1 cellular context compared by ENCODE assay signal in the genomic region with DNA sequence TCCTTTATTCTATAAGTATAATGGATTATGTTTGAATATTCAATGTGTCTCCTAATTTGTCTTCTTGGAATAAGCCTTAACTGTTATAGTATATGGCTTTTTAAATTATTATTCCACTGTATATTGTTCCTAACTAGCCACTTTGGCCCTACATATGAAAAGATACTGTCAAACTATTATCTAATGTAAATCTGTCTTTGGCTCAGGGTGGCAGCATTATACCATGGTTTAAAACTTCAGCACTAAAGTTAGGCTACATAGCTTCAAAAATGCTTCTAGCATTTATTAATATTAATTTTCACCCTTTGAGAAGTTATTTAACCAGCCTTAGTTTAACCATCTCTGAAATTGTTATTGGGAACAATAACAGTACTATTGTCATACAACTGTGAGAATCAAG.
TF ChIP-seq lines count a peak whose summit lies in the region.

No MANE protein-coding gene starts in this region.

TF ChIP-seq in H1, 55 proteins besides CTCF, POLR2A, EP300 and RAD21:
- no peak for TF ChIP-seq CHD2 (IDR thresholded peaks at IDR 0.05; ENCODE audit: low read length)
- no peak for TF ChIP-seq CHD1 (IDR thresholded peaks at IDR 0.05; ENCODE audit: low read depth, low read length)
- TF ChIP-seq POU5F1 (IDR thresholded peaks at IDR 0.05; ENCODE audit: low read depth, low read length): no peak
- TF ChIP-seq HDAC6 (IDR thresholded peaks at IDR 0.05; ENCODE audit: low read depth, low read length): no peak
- no peak for TF ChIP-seq TBP (IDR thresholded peaks at IDR 0.05; ENCODE audit: low read depth, low read length)
- no peak for TF ChIP-seq FOSL1 (IDR thresholded peaks at IDR 0.05; ENCODE audit: insufficient read depth, low read depth, low read length)
